1 cellular context compared by ENCODE assay signal in genomic region chr14:65704850-65705249, GRCh38.
TF ChIP-seq lines count a peak whose summit lies in the region.

No MANE protein-coding gene starts in this region.

TF ChIP-seq in GM23338, 12 proteins besides CTCF, POLR2A, EP300 and RAD21 (continued from another document):
- TF ChIP-seq, protein P1, sequence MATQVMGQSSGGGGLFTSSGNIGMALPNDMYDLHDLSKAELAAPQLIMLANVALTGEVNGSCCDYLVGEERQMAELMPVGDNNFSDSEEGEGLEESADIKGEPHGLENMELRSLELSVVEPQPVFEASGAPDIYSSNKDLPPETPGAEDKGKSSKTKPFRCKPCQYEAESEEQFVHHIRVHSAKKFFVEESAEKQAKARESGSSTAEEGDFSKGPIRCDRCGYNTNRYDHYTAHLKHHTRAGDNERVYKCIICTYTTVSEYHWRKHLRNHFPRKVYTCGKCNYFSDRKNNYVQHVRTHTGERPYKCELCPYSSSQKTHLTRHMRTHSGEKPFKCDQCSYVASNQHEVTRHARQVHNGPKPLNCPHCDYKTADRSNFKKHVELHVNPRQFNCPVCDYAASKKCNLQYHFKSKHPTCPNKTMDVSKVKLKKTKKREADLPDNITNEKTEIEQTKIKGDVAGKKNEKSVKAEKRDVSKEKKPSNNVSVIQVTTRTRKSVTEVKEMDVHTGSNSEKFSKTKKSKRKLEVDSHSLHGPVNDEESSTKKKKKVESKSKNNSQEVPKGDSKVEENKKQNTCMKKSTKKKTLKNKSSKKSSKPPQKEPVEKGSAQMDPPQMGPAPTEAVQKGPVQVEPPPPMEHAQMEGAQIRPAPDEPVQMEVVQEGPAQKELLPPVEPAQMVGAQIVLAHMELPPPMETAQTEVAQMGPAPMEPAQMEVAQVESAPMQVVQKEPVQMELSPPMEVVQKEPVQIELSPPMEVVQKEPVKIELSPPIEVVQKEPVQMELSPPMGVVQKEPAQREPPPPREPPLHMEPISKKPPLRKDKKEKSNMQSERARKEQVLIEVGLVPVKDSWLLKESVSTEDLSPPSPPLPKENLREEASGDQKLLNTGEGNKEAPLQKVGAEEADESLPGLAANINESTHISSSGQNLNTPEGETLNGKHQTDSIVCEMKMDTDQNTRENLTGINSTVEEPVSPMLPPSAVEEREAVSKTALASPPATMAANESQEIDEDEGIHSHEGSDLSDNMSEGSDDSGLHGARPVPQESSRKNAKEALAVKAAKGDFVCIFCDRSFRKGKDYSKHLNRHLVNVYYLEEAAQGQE (IDR thresholded peaks at IDR 0.05; ENCODE audit: unreplicated experiment): no peak
